In genomic region chr20:17281478-17281877, GRCh38 we compare ENCODE assay signal across 8 cellular contexts. TPM values are rescaled to one million over a fixed set of nuclear protein-coding genes. Genes with fewer than 3 reads are reported as not detected.
A peak's percentile ranks its signal among the peaks of the same experiment; 100 is the strongest.
DNase-seq lines count a peak whose midpoint lies in the region; ATAC-seq and TF ChIP-seq lines count a peak whose summit lies in the region.

No MANE protein-coding gene starts in this region.

- DNase-seq in AG09309 (ENCODE audit: low read depth) (no peak), GM10266 (ENCODE audit: extremely low spot score) (peak; percentile 6), NCI-H82 (lab: John Stamatoyannopoulos, UW) (peak; percentile 83), germinal center (ENCODE audit: low spot score) (peak; percentile 2), cerebellum (ENCODE audit: low spot score) (no peak)

- no peak overlapping the region for H3K4me3 ChIP-seq in AG09309 (ENCODE audit: control insufficient read depth, low read depth, low read length)

- no peak for ATAC-seq in HG02885 (IDR thresholded peaks at IDR 0.05; ENCODE audit: poor library complexity, unreplicated experiment)
- no peak for ATAC-seq in HG03571 (IDR thresholded peaks at IDR 0.05; ENCODE audit: unreplicated experiment)
- no peak for ATAC-seq in HG03520 (IDR thresholded peaks at IDR 0.05; ENCODE audit: unreplicated experiment)

- TF ChIP-seq CTCF in AG09309 (IDR thresholded peaks at IDR 0.05; ENCODE audit: control insufficient read depth, insufficient read depth, low read depth, low read length, missing control alignments) = peak; percentile 42
- peak; percentile 62 for TF ChIP-seq CTCF in GM10266 (IDR thresholded peaks at IDR 0.05; ENCODE audit: control insufficient read depth, insufficient read depth, low read depth, missing control alignments)

RNA-seq across cellular contexts. Expression of gene PCSK2, which starts 54.6 kb away (rescaled TPM):
- total RNA-seq in cerebellum = 24.1 TPM

Comparison
In these comparisons a context has a peak if more than half of its experiments do, and no peak if none do; other contexts are left out.
1. DNase-seq: peak in GM10266 (single experiment), NCI-H82 (single experiment) and germinal center (single experiment); none in AG09309 (single experiment) and cerebellum (single experiment).